ENCODE assay signal across 26 cellular contexts in genomic region chr15:35455201-35455600, GRCh38.
"Had no signal": no experiment of that assay in that cellular context is flagged by ENCODE, and none has a peak within 500 bp of the region (broad histone marks: within the 10 kb centered on the region; RNA-seq: fewer than 3 reads in every experiment).

No MANE protein-coding gene starts in this region.

- ATAC-seq: activated naive CD4-positive, alpha-beta T cell treated with anti-CD3 and anti-CD28 coated beads, Interleukin-2, amount 50 U/mL, for 72 hours; activated naive CD8-positive, alpha-beta T cell treated with anti-CD3 and anti-CD28 coated beads, Interleukin-2, amount 50 U/mL, for 24 hours; activated T-cell treated with anti-CD3 and anti-CD28 coated beads, Interleukin-2, amount 50 U/mL, for 4 hours had no signal

- H3K27ac ChIP-seq: breast epithelium, Peyer's patch, RWPE1, SJCRH30, VCaP had no signal

- H3K4me2 ChIP-seq: SK-N-SH had no signal

- H3K9ac ChIP-seq: SK-N-SH had no signal

- H3K9me3 Mint-ChIP-seq: activated CD4-positive, alpha-beta memory T cell treated with anti-CD3 and anti-CD28 coated beads for 36 hours; activated CD4-positive, alpha-beta T cell treated with anti-CD3 and anti-CD28 coated beads, Interleukin-2, amount 10 ng/mL, durations not matched to agents 7 days and 5 days; activated naive CD4-positive, alpha-beta T cell treated with anti-CD3 and anti-CD28 coated beads, Interleukin-2, amount 50 U/mL, for 72 hours; activated naive CD8-positive, alpha-beta T cell treated with anti-CD3 and anti-CD28 coated beads, Interleukin-2, amount 50 U/mL, for 24 hours; activated T-cell treated with anti-CD3 and anti-CD28 coated beads, Interleukin-2, amount 50 U/mL, for 4 hours had no signal

- H3K4me3 ChIP-seq: breast epithelium, Peyer's patch, SJCRH30 had no signal

- H3K4me3 Mint-ChIP-seq: activated CD4-positive, alpha-beta memory T cell treated with anti-CD3 and anti-CD28 coated beads for 36 hours; activated CD4-positive, alpha-beta T cell treated with anti-CD3 and anti-CD28 coated beads, Interleukin-2, amount 10 ng/mL, durations not matched to agents 7 days and 5 days; activated naive CD8-positive, alpha-beta T cell treated with anti-CD3 and anti-CD28 coated beads, Interleukin-2, amount 50 U/mL, for 24 hours; activated T-cell treated with anti-CD3 and anti-CD28 coated beads, Interleukin-2, amount 50 U/mL, for 4 hours had no signal

- H3K27me3 Mint-ChIP-seq: activated CD4-positive, alpha-beta memory T cell treated with anti-CD3 and anti-CD28 coated beads for 36 hours; activated CD4-positive, alpha-beta T cell treated with anti-CD3 and anti-CD28 coated beads, Interleukin-2, amount 10 ng/mL, durations not matched to agents 7 days and 5 days; activated naive CD8-positive, alpha-beta T cell treated with anti-CD3 and anti-CD28 coated beads, Interleukin-2, amount 50 U/mL, for 24 hours had no signal

- H3K36me3 ChIP-seq: breast epithelium, Peyer's patch, SJCRH30 had no signal

- H3K9me3 ChIP-seq: breast epithelium, Peyer's patch, SJCRH30, SK-N-SH had no signal

- DNase-seq: activated CD4-positive, alpha-beta memory T cell treated with anti-CD3 and anti-CD28 coated beads for 36 hours; activated CD4-positive, alpha-beta T cell treated with anti-CD3 and anti-CD28 coated beads, Interleukin-2, amount 10 ng/mL, durations not matched to agents 7 days and 5 days; activated CD4-positive, CD25-positive, alpha-beta regulatory T cell; activated CD8-positive, alpha-beta memory T cell treated with anti-CD3 and anti-CD28 coated beads for 24 hours; activated effector memory CD4-positive, alpha-beta T cell treated with anti-CD3 and anti-CD28 coated beads, Interleukin-2, amount 50 U/mL, for 16 hours; activated naive CD4-positive, alpha-beta T cell treated with Interleukin-2 at 50 U/mL for 16 hours; activated naive CD8-positive, alpha-beta T cell treated with anti-CD3 and anti-CD28 coated beads, Interleukin-2, amount 50 U/mL, for 24 hours; activated T-cell treated with anti-CD3 and anti-CD28 coated beads, Interleukin-2, amount 50 U/mL, for 4 hours; caudate nucleus; MM.1S; NCI-H1105; NCI-H1436; NCI-H1694 treated with DMSO at 0.1 percent for 48 hours; NCI-H2029 treated with DMSO at 0.1 percent for 48 hours; NCI-H345; NCI-H510A; NCI-H526 treated with DMSO at 0.1 percent for 48 hours; Peyer's patch; Right ventricle myocardium superior; SJCRH30; SK-N-SH; T-helper 1 cell had no signal

- H3K4me1 ChIP-seq: breast epithelium, Peyer's patch, SJCRH30 had no signal

- H3K27me3 ChIP-seq: breast epithelium, Peyer's patch, SJCRH30 had no signal

- H3K36me3 Mint-ChIP-seq: activated naive CD4-positive, alpha-beta T cell treated with anti-CD3 and anti-CD28 coated beads, Interleukin-2, amount 50 U/mL, for 72 hours had no signal

- H3K27ac Mint-ChIP-seq: activated CD4-positive, alpha-beta memory T cell treated with anti-CD3 and anti-CD28 coated beads for 36 hours; activated CD4-positive, alpha-beta T cell treated with anti-CD3 and anti-CD28 coated beads, Interleukin-2, amount 10 ng/mL, durations not matched to agents 7 days and 5 days; activated naive CD4-positive, alpha-beta T cell treated with anti-CD3 and anti-CD28 coated beads, Interleukin-2, amount 50 U/mL, for 72 hours; activated naive CD8-positive, alpha-beta T cell treated with anti-CD3 and anti-CD28 coated beads, Interleukin-2, amount 50 U/mL, for 24 hours had no signal

- H3K4me1 Mint-ChIP-seq: activated CD4-positive, alpha-beta T cell treated with anti-CD3 and anti-CD28 coated beads, Interleukin-2, amount 10 ng/mL, durations not matched to agents 7 days and 5 days; activated naive CD8-positive, alpha-beta T cell treated with anti-CD3 and anti-CD28 coated beads, Interleukin-2, amount 50 U/mL, for 24 hours had no signal
